In genomic region chr6:28104392-28105250, GRCh38 we compare ENCODE assay signal across 8 cellular contexts. TPM values are rescaled to one million over a fixed set of nuclear protein-coding genes. Genes with fewer than 3 reads are reported as not detected.
DNase-seq lines count a peak whose midpoint lies in the region; ATAC-seq and TF ChIP-seq lines count a peak whose summit lies in the region.

No MANE protein-coding gene starts in this region.

- H3K27me3 Mint-ChIP-seq in WTC11 (ENCODE audit: low read depth) = peaks cover 58% of the 10 kb centered on the region

- POLR2A ChIA-PET in WTC11 (lab: Charles Lee) = interaction anchor here (0.6 to 1.2 kb wide), 10 partner anchors 25 to 296 kb away, joined by 3 to 12 read pairs (median 4); partner anchors contain the start of genes ZKSCAN8, ZNF165 and ZSCAN31

- TF ChIP-seq CTCF in WTC11 (IDR thresholded peaks at IDR 0.05) = no peak
- TF ChIP-seq CTCF in cardiac fibroblast (IDR thresholded peaks at IDR 0.05; ENCODE audit: low read depth, low read length) = peak; percentile 71

- peak overlapping the region; percentile 90; the same call in 1 of the 2 replicates for H3K27ac Mint-ChIP-seq in WTC11

- peaks cover 5% of the 10 kb centered on the region; the same call in 1 of the 2 replicates for H3K4me1 Mint-ChIP-seq in WTC11

- peak overlapping the region; percentile 65 to 71 for H3K4me3 ChIP-seq in cardiac fibroblast (replicated peaks in 1 of 2; ENCODE audit: low read depth in 2 of 2, low read length in 2 of 2)

- in situ Hi-C loops in ACHN (cut with HindIII; ENCODE audit: low pct_ligation_motif_present, low pct_unique_long_range_greater_than_20kb, low sequenced_read_pairs) = no loop called here

- DNase-seq in ACHN (peak; percentile 80), NCI-H2171 (lab: John Stamatoyannopoulos, UW) (peak; percentile 74), WTC11 (ENCODE audit: low spot score) (peak; percentile 92), cardiac fibroblast (ENCODE audit: low read depth in 2 of 2) (peak; percentile 68 to 80), islet precursor cell (peak; percentile 86)
- peak; percentile 70 to 75 for DNase-seq in stimulated activated CD4-positive, alpha-beta T cell treated with anti-CD3 and anti-CD28 coated beads, Interleukin-12 subunit alpha, Interleukin-12 subunit beta, amount 100 ng/mL, for 24 hours (ENCODE audit: low read depth in 2 of 2)

- CTCF ChIA-PET in WTC11 (lab: Charles Lee) = interaction anchor here (0.6 to 2.1 kb wide), 13 partner anchors 8 to 251 kb away, joined by 3 to 21 read pairs (median 5); partner anchors contain the start of genes ZKSCAN8 and ZSCAN31

- H3K4me3 Mint-ChIP-seq in WTC11 = peak overlapping the region; percentile 78

- no peaks in the 10 kb centered on the region for H3K36me3 Mint-ChIP-seq in WTC11

- H3K9me3 Mint-ChIP-seq in WTC11 = peaks cover 10% of the 10 kb centered on the region

- ATAC-seq in GM18858 (IDR thresholded peaks at IDR 0.05; ENCODE audit: unreplicated experiment) (peak; percentile 98), HG03095 (IDR thresholded peaks at IDR 0.05; ENCODE audit: unreplicated experiment) (peak; percentile 98), WTC11 (peak; percentile 99)

TF ChIP-seq in WTC11, 78 proteins besides CTCF, POLR2A, EP300 and RAD21 (continues in another document):
- TF ChIP-seq, protein P1, sequence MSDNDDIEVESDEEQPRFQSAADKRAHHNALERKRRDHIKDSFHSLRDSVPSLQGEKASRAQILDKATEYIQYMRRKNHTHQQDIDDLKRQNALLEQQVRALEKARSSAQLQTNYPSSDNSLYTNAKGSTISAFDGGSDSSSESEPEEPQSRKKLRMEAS (CRISPR knock-in tag; IDR thresholded peaks at IDR 0.05) = peak; percentile 48; the same call in 1 of the 2 replicates
- TF ChIP-seq, protein P2, sequence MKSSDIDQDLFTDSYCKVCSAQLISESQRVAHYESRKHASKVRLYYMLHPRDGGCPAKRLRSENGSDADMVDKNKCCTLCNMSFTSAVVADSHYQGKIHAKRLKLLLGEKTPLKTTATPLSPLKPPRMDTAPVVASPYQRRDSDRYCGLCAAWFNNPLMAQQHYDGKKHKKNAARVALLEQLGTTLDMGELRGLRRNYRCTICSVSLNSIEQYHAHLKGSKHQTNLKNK (CRISPR knock-in tag; IDR thresholded peaks at IDR 0.05) = no peak
- TF ChIP-seq ERG (CRISPR knock-in tag; IDR thresholded peaks at IDR 0.05) = peak; percentile 27; the same call in 1 of the 2 replicates
- TF ChIP-seq, protein P3, sequence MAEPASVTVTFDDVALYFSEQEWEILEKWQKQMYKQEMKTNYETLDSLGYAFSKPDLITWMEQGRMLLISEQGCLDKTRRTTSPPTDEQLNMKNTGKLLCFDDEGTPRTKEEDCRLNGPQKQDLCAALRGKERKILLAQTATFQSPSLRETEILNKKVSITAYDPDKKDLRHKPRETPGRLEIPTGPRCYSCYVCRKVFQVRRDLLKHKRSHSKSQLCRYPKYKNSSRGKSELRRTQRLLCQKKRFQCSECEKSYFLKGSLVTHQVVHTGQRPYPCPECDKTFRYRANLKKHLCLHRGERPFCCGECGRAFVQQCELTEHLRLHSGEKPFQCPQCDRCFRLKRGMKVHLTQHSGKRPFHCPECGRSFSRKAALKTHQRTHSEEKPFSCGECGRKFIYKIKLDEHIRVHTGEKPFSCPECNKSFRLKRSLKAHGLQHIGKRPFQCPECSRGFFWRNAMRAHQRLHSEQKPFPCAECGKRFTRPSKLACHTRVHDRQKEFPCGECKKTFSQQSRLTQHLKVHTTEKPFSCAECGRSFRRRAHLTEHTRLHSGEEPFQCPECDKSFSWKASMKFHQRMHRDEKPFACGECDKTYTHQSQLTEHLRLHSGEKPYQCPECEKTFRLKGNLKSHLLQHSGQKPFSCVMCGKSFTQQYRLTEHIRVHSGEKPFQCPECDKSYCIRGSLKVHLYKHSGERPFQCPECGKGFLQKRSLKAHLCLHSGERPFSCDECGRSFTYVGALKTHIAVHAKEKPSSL (CRISPR knock-in tag; conservative IDR thresholded peaks at IDR 0.05) = no peak
- no peak for TF ChIP-seq NFE2L1 (CRISPR knock-in tag; IDR thresholded peaks at IDR 0.05)
- peak; percentile 40; the same call in 1 of the 2 replicates for TF ChIP-seq PRDM15 (CRISPR knock-in tag; IDR thresholded peaks at IDR 0.05)
- peak; percentile 51; the same call in 1 of the 2 replicates for TF ChIP-seq SP1 (CRISPR knock-in tag; conservative IDR thresholded peaks at IDR 0.05)
- peak; percentile 84 for TF ChIP-seq ZNF232 (CRISPR knock-in tag; IDR thresholded peaks at IDR 0.05)
- TF ChIP-seq SMAD3 (CRISPR knock-in tag; IDR thresholded peaks at IDR 0.05; ENCODE audit: borderline replicate concordance) = peak; percentile 73; the same call in 1 of the 2 replicates
- TF ChIP-seq FOXK1 (CRISPR knock-in tag; IDR thresholded peaks at IDR 0.05) = peak; percentile 35; the same call in 1 of the 2 replicates
- TF ChIP-seq GABPB1 (CRISPR knock-in tag; IDR thresholded peaks at IDR 0.05) = peak; percentile 81
- peak; percentile 75 for TF ChIP-seq FOXP4 (CRISPR knock-in tag; IDR thresholded peaks at IDR 0.05)
- TF ChIP-seq ZNF138 (CRISPR knock-in tag; conservative IDR thresholded peaks at IDR 0.05) = no peak
- TF ChIP-seq FOXJ3 (CRISPR knock-in tag; IDR thresholded peaks at IDR 0.05; ENCODE audit: borderline replicate concordance) = no peak
- TF ChIP-seq MYBL2 (CRISPR knock-in tag; IDR thresholded peaks at IDR 0.05) = peak; percentile 69; the same call in 1 of the 2 replicates
- TF ChIP-seq PREB (CRISPR knock-in tag; IDR thresholded peaks at IDR 0.05; ENCODE audit: borderline replicate concordance) = peak; percentile 7; the same call in 1 of the 2 replicates

RNA-seq across cellular contexts. Expression of gene ZSCAN16, which starts 19.8 kb away (rescaled TPM):
- 5.7 to 7.3 TPM (median 7.1 TPM) in 3 replicates for total RNA-seq in WTC11 (2021)

RNA-seq across cellular contexts. Expression of gene ZNF165, which starts 24.3 kb away (rescaled TPM):
- total RNA-seq in WTC11 (2021) = 8.0 to 9.4 TPM (median 9.2 TPM) in 3 replicates

RNA-seq across cellular contexts. Expression of gene ZKSCAN8, which starts 37.1 kb away (rescaled TPM):
- total RNA-seq in WTC11 (2021) = 21.7 to 22.9 TPM (median 22.7 TPM) in 3 replicates

Comparison
In these comparisons a context has a peak if more than half of its experiments do, and no peak if none do; other contexts are left out.
1. Peak in every context shown above with its lines: DNase-seq, ATAC-seq and H3K4me3 ChIP-seq.